Comparison of ENCODE assay signal across 23 cellular contexts in genomic region chr7:66871076-66871475, GRCh38. TPM values are rescaled to one million over a fixed set of nuclear protein-coding genes. Genes with fewer than 3 reads are reported as not detected.
A peak's percentile ranks its signal among the peaks of the same experiment; 100 is the strongest.
DNase-seq lines count a peak whose midpoint lies in the region; ATAC-seq, FAIRE-seq and TF ChIP-seq lines count a peak whose summit lies in the region.
"Had no signal": no experiment of that assay in that cellular context is flagged by ENCODE, and none has a peak within 500 bp of the region (broad histone marks: within the 10 kb centered on the region; RNA-seq: fewer than 3 reads in every experiment).

No MANE protein-coding gene starts in this region.

- H3K27ac ChIP-seq in GM23338 (ENCODE audit: low read depth) (no peak overlapping the region), endothelial cell of umbilical vein (ENCODE audit: insufficient read depth, low read depth, low read length) (no peak overlapping the region), dorsolateral prefrontal cortex (no peak overlapping the region)
- H3K27ac ChIP-seq: GM23248, SK-N-MC had no signal

- peak; percentile 6 for DNase-seq in EL
- no peak for DNase-seq in GM23338 (ENCODE audit: low spot score)
- peak; percentile 36 for DNase-seq in amniotic epithelial cell (ENCODE audit: low read depth)
- DNase-seq in endothelial cell of umbilical vein (ENCODE audit: low read depth, low spot score), result no peak
- DNase-seq in SIG-M5 treated with dmso at 0.1 percent for 504 hours (lab: John Stamatoyannopoulos, UW; ENCODE audit: unreplicated experiment), result no peak
- DNase-seq in dorsolateral prefrontal cortex, result no peak
- DNase-seq in LoVo (ENCODE audit: low spot score), result no peak
- DNase-seq: CD4-positive, CD25-positive, alpha-beta regulatory T cell; DMS79 treated with DMSO at 0.1 percent for 48 hours; GM23248; KBM-7; NCI-H1105; NCI-H146; NCI-H2029 treated with DMSO at 0.1 percent for 48 hours; NCI-H345; NCI-H526 treated with DMSO at 0.1 percent for 48 hours; OCI-M1; SHP77 had no signal

- ATAC-seq in GM23338 (no peak), HG02759 (IDR thresholded peaks at IDR 0.05; ENCODE audit: unreplicated experiment) (no peak)
- ATAC-seq: GM12878 had no signal

- H3F3A ChIP-seq in GM23338 (replicated peaks; ENCODE audit: low read depth), result no peaks in the 10 kb centered on the region

- no peaks in the 10 kb centered on the region for H3K9me3 ChIP-seq in endothelial cell of umbilical vein (replicated peaks; ENCODE audit: control insufficient read depth, insufficient read depth, low read length)
- H3K9me3 ChIP-seq: HAP-1 had no signal

- no TSS peak for BruUV-seq in endothelial cell of umbilical vein (replicated peaks; lab: Mats Ljungman, UMichigan)

- no peaks in the 10 kb centered on the region for H3K79me2 ChIP-seq in GM23338 (replicated peaks; ENCODE audit: insufficient read depth)
- H3K79me2 ChIP-seq in endothelial cell of umbilical vein (ENCODE audit: control insufficient read depth, insufficient read depth, low read length), result no peaks in the 10 kb centered on the region

- peaks cover 17% of the 10 kb centered on the region for H3K36me3 Mint-ChIP-seq in GM23338 (ENCODE audit: low read depth)

- no peak overlapping the region for H3K9ac ChIP-seq in endothelial cell of umbilical vein (replicated peaks; ENCODE audit: extremely low read depth, insufficient read depth, low read length)
- H3K9ac ChIP-seq: GM23248 had no signal

- H3K27ac Mint-ChIP-seq in GM23338, result 0 out of 2 replicates have a peak overlapping the region, but pooled peaks have one; percentile 0

- H3K9me2 ChIP-seq in GM23338 (ENCODE audit: insufficient read depth), result peaks cover 6% of the 10 kb centered on the region; the same call in 1 of the 2 replicates

- dilution Hi-C loops in endothelial cell of umbilical vein (cut with MboI; ENCODE audit: extremely low pct_ligation_motif_present, low sequenced_read_pairs), result no loop called here

- POLR2A ChIA-PET in endothelial cell of umbilical vein (lab: Charles Lee), result no interaction called here

- H3K27me3 Mint-ChIP-seq in GM23338 (ENCODE audit: insufficient read depth, low read depth, poor library complexity), result no peaks in the 10 kb centered on the region
- H3K27me3 Mint-ChIP-seq: CD4-positive, CD25-positive, alpha-beta regulatory T cell had no signal

- H3K4me3 ChIP-seq in GM23338, result no peak overlapping the region
- no peak overlapping the region for H3K4me3 ChIP-seq in endothelial cell of umbilical vein (replicated peaks in 1 of 3; ENCODE audit: insufficient read depth in 1 of 3, low read depth in 1 of 3, low read length in 3 of 3)
- H3K4me3 ChIP-seq in dorsolateral prefrontal cortex, result no peak overlapping the region
- H3K4me3 ChIP-seq: GM12878, GM23248, HAP-1, SK-N-MC had no signal

- H3K4me3 Mint-ChIP-seq in GM23338, result no peak overlapping the region
- H3K4me3 Mint-ChIP-seq: CD4-positive, CD25-positive, alpha-beta regulatory T cell had no signal

- intact Hi-C loops in endothelial cell of umbilical vein (cut with micrococcal nuclease) (no loop called here), dorsolateral prefrontal cortex (cut with DNase I) (no loop called here)

- TF ChIP-seq CTCF in GM23338 (conservative IDR thresholded peaks at IDR 0.05; ENCODE audit: low read depth in 2 of 2) (no peak), endothelial cell of umbilical vein (IDR thresholded peaks at IDR 0.05; ENCODE audit: extremely low read depth in 1 of 2, insufficient read depth in 1 of 2, low read depth in 1 of 2, low read length in 2 of 2) (no peak), dorsolateral prefrontal cortex (IDR thresholded peaks at IDR 0.05 in 54 of 56, conservative IDR thresholded peaks at IDR 0.05 in 2 of 56; ENCODE audit: low read depth in 1 of 56, partially characterized antibody in 56 of 56) (no peak)

- H3K4me1 ChIP-seq in GM23338 (ENCODE audit: insufficient read depth) (peaks cover 18% of the 10 kb centered on the region), endothelial cell of umbilical vein (ENCODE audit: control insufficient read depth, extremely low read depth, insufficient read depth, low read length) (no peaks in the 10 kb centered on the region)
- H3K4me1 ChIP-seq: HAP-1 had no signal

- H3K9me3 Mint-ChIP-seq in GM23338, result no peaks in the 10 kb centered on the region; the same call in 2 of the 3 replicates
- H3K9me3 Mint-ChIP-seq: CD4-positive, CD25-positive, alpha-beta regulatory T cell had no signal

- peak; percentile 50 for FAIRE-seq in endothelial cell of umbilical vein (lab: Jason Lieb, UNC)
- FAIRE-seq: GM12878, RCC 7860 had no signal

- H3K9me1 ChIP-seq in endothelial cell of umbilical vein (replicated peaks; ENCODE audit: control insufficient read depth, extremely low read depth, insufficient read depth, low read length), result no peaks in the 10 kb centered on the region

- no peaks in the 10 kb centered on the region for H3K27me3 ChIP-seq in GM23338 (ENCODE audit: insufficient read depth)
- no peaks in the 10 kb centered on the region for H3K27me3 ChIP-seq in endothelial cell of umbilical vein (ENCODE audit: control insufficient read depth in 2 of 2, insufficient read depth in 2 of 2, low read length in 2 of 2)
- no peaks in the 10 kb centered on the region for H3K27me3 ChIP-seq in dorsolateral prefrontal cortex

- H4K20me1 ChIP-seq in GM23338 (replicated peaks; ENCODE audit: insufficient read depth), result no peaks in the 10 kb centered on the region
- no peaks in the 10 kb centered on the region for H4K20me1 ChIP-seq in endothelial cell of umbilical vein (replicated peaks; ENCODE audit: control insufficient read depth, extremely low read depth, insufficient read depth, low read length)

- no peak overlapping the region for H3K4me2 ChIP-seq in GM23338
- H3K4me2 ChIP-seq in endothelial cell of umbilical vein (ENCODE audit: insufficient read depth, low read length), result no peak overlapping the region

- peaks cover 28% of the 10 kb centered on the region for H3K4me1 Mint-ChIP-seq in GM23338
- H3K4me1 Mint-ChIP-seq: CD4-positive, CD25-positive, alpha-beta regulatory T cell had no signal

- H2AFZ ChIP-seq in GM23338 (no peak overlapping the region), endothelial cell of umbilical vein (ENCODE audit: low read depth, low read length) (no peak overlapping the region)
- H2AFZ ChIP-seq: GM23248 had no signal

- H3K36me3 ChIP-seq in GM23338 (ENCODE audit: insufficient read depth) (no peaks in the 10 kb centered on the region), endothelial cell of umbilical vein (ENCODE audit: control insufficient read depth in 2 of 2, extremely low read depth in 1 of 2, insufficient read depth in 2 of 2, low read length in 2 of 2) (no peaks in the 10 kb centered on the region)

- TF ChIP-seq POLR2A in endothelial cell of umbilical vein (IDR thresholded peaks at IDR 0.05; ENCODE audit: low read depth, low read length), result no peak

- CTCF ChIA-PET in endothelial cell of umbilical vein (lab: Charles Lee), result no interaction called here

TF ChIP-seq in GM23338, 12 proteins besides CTCF, POLR2A, EP300 and RAD21:
- TF ChIP-seq ETS1 (IDR thresholded peaks at IDR 0.05), result no peak
TF ChIP-seq in GM23338: peak in this region for 0.

TF ChIP-seq in endothelial cell of umbilical vein, 7 proteins besides CTCF, POLR2A, EP300 and RAD21:
- no peak for TF ChIP-seq FOS (IDR thresholded peaks at IDR 0.05; ENCODE audit: borderline replicate concordance, insufficient read depth, low read length)
- TF ChIP-seq MAX (IDR thresholded peaks at IDR 0.05; ENCODE audit: insufficient read depth, insufficient read length), result no peak
- no peak for TF ChIP-seq JUN (IDR thresholded peaks at IDR 0.05; ENCODE audit: borderline replicate concordance, insufficient read depth, insufficient read length, low read depth)

RNA-seq across cellular contexts. Expression of gene TMEM248, which starts 49.9 kb away (rescaled TPM):
- total RNA-seq in GM23338 (2014; rRNA removed; shearing (Covaris generic)), result 63.5 and 73.7 TPM in 2 replicates
- polyA plus RNA-seq in GM23338 (2016; fragmentation: Nextera tagmentation; extraction: Ambion mirVana) (35.3 and 40.2 TPM in 2 replicates), endothelial cell of umbilical vein (220 and 301 TPM in 2 replicates)
- total RNA-seq in endothelial cell of umbilical vein (97.6 and 107 TPM in 2 replicates), dorsolateral prefrontal cortex (100 to 1,000 TPM in 4 of 120 experiments, 10 to 100 TPM in 116; 55.9 to 106 (median 78.3) TPM)
- polyA plus RNA-seq in endothelial cell of umbilical vein (2011; cell fraction: cytosol; rRNA removed), result 219 and 226 TPM in 2 replicates
- 149 TPM in 2 replicates for polyA plus RNA-seq in endothelial cell of umbilical vein (2011; cell fraction: nucleus; rRNA removed)
- polyA plus RNA-seq in endothelial cell of umbilical vein (2012), result 59.6 and 79.1 TPM in 2 replicates
- polyA minus RNA-seq in endothelial cell of umbilical vein, result 300 and 326 TPM in 2 replicates
- polyA minus RNA-seq in endothelial cell of umbilical vein (2011; cell fraction: cytosol; rRNA and poly(A)+ RNA removed), result 72.5 TPM
- 62.2 and 69.8 TPM in 2 replicates for polyA minus RNA-seq in endothelial cell of umbilical vein (2011; cell fraction: nucleus; rRNA and poly(A)+ RNA removed)

Comparison
In these comparisons a context has a peak if more than half of its experiments do, and no peak if none do; other contexts are left out.
1. DNase-seq: peak in EL (single experiment) and amniotic epithelial cell (single experiment); none in GM23338 (single experiment), endothelial cell of umbilical vein (single experiment), SIG-M5 treated with dmso at 0.1 percent for 504 hours (single experiment), dorsolateral prefrontal cortex (0 of 10) and LoVo (single experiment).